Comparison of ENCODE assay signal across 6 cellular contexts in the genomic region with DNA sequence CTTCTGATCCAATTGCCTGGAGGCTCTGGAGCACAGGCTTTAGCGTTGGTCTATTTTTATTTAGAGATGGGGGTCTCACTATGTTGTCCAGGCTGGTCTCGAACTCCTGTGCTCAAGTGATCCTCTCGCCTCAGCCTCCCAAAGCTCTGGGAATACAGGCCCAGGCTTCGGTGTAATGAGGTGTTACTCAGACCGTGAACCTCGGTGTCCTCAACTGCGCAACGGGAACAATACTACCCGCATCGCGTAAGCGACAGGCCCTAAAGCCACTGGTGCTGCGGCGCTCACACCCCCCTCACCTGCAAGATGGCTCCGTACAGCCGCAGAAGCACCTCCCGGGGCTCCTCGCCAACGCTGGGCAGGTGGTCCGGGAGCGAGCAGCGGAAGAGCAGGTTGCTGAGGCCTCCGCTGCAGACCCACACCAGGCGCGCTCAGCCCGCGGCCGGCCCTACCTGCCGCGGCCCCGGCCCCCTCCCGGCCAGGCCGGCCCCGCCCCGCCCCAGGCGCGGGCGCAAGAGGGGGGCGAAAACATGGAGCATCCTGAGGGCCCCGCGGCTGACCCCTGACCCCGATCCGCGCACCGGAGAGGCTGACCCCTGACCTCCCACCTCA. TPM values are rescaled to one million over a fixed set of nuclear protein-coding genes. Genes with fewer than 3 reads are reported as not detected.
DNase-seq lines count a peak whose midpoint lies in the region; TF ChIP-seq lines count a peak whose summit lies in the region.

No MANE protein-coding gene starts in this region.

- no peaks in the 10 kb centered on the region for H3K4me1 Mint-ChIP-seq in MCF 10A (ENCODE audit: insufficient read depth, unreplicated experiment)
- H3K4me1 Mint-ChIP-seq in neural crest cell: peaks cover 7% of the 10 kb centered on the region

- H3K27ac Mint-ChIP-seq in MCF 10A (ENCODE audit: low read depth, unreplicated experiment): peak overlapping the region; percentile 93
- peak overlapping the region; percentile 75 for H3K27ac Mint-ChIP-seq in neural crest cell (ENCODE audit: unreplicated experiment)

- H3K27me3 Mint-ChIP-seq in MCF 10A (ENCODE audit: insufficient read depth, unreplicated experiment) (no peaks in the 10 kb centered on the region), neural crest cell (ENCODE audit: low read depth) (no peaks in the 10 kb centered on the region)

- CTCF ChIA-PET in MCF 10A (lab: Yijun Ruan, JAX): interaction anchor here (0.8 to 1.8 kb wide), 5 partner anchors 13 to 84 kb away, joined by 3 to 5 read pairs (median 3); a partner anchor contains a TSS

- TF ChIP-seq CTCF in LNCaP clone FGC (IDR thresholded peaks at IDR 0.05; ENCODE audit: control insufficient read depth, extremely low read depth, insufficient read depth): no peak
- TF ChIP-seq CTCF in MCF 10A (IDR thresholded peaks at IDR 0.05; ENCODE audit: unreplicated experiment): no peak
- TF ChIP-seq CTCF in neural crest cell (conservative IDR thresholded peaks at IDR 0.05): no peak

- POLR2A ChIA-PET in MCF 10A (lab: Yijun Ruan, JAX): interaction anchor here (0.6 to 4.8 kb wide), 18 partner anchors 10 to 321 kb away, joined by 3 to 51 read pairs (median 4); a partner anchor contains a TSS

- H3K4me3 ChIP-seq in GM08714 (ENCODE audit: low read length) (peak overlapping the region; percentile 85), LNCaP clone FGC (ENCODE audit: low read depth, low read length) (peak overlapping the region; percentile 76)

- no TSS peak for BruUV-seq in MCF 10A (replicated peaks; lab: Mats Ljungman, UMichigan)

- H3K4me3 Mint-ChIP-seq in MCF 10A (ENCODE audit: unreplicated experiment): peak overlapping the region; percentile 94
- H3K4me3 Mint-ChIP-seq in neural crest cell: peak overlapping the region; percentile 94

- intact Hi-C loops in MCF 10A (cut with micrococcal nuclease): loop anchor here (2.0 to 5.0 kb wide), 3 partner anchors 39 to 109 kb away; a partner anchor contains a TSS

- peaks cover 14% of the 10 kb centered on the region for H3K36me3 Mint-ChIP-seq in MCF 10A (ENCODE audit: insufficient read depth, unreplicated experiment)
- H3K36me3 Mint-ChIP-seq in neural crest cell (ENCODE audit: low read depth): no peaks in the 10 kb centered on the region

- H3K9me3 Mint-ChIP-seq in MCF 10A (ENCODE audit: unreplicated experiment) (no peaks in the 10 kb centered on the region), neural crest cell (no peaks in the 10 kb centered on the region)

- DNase-seq in LNCaP clone FGC (ENCODE audit: low read depth): no peak
- peak; percentile 20 for DNase-seq in MCF 10A (ENCODE audit: unreplicated experiment)
- no peak for DNase-seq in neural crest cell (ENCODE audit: low read depth, low spot score)
- DNase-seq in hippocampal formation (lab: John Stamatoyannopoulos, UW): no peak
- no peak for DNase-seq in mucosa of gallbladder (ENCODE audit: low spot score)

RNA-seq across cellular contexts. Expression of a gene that starts 0.6 kb away (rescaled TPM):
- total RNA-seq in MCF 10A (2022): 51.4 and 60.6 TPM in 2 replicates
- 88.1 and 91.3 TPM in 2 replicates for total RNA-seq in neural crest cell
- total RNA-seq in mucosa of gallbladder: 106 TPM

RNA-seq across cellular contexts. Expression of a gene that starts 3.8 kb away (rescaled TPM):
- total RNA-seq in MCF 10A (2022) (52.2 and 57.3 TPM in 2 replicates), neural crest cell (81.2 and 84.1 TPM in 2 replicates), mucosa of gallbladder (32.4 TPM)

RNA-seq across cellular contexts. Expression of a gene that starts 18.5 kb away (rescaled TPM):
- 1.2 and 2.5 TPM in 2 replicates for total RNA-seq in MCF 10A (2022)
- total RNA-seq in neural crest cell: 30.4 and 31.8 TPM in 2 replicates
- 0.89 TPM for total RNA-seq in mucosa of gallbladder

RNA-seq across cellular contexts. Expression of a gene that starts 19.3 kb away (rescaled TPM):
- 0.82 and 1.2 TPM in 2 replicates for total RNA-seq in MCF 10A (2022)
- total RNA-seq in neural crest cell: not detected in 2 replicates
- total RNA-seq in mucosa of gallbladder: not detected

RNA-seq across cellular contexts. Expression of a gene that starts 36.4 kb away (rescaled TPM):
- total RNA-seq in MCF 10A (2022): 0.98 and 4.1 TPM in 2 replicates
- 0.05 and 0.07 TPM in 2 replicates for total RNA-seq in neural crest cell
- 0.17 TPM for total RNA-seq in mucosa of gallbladder
